ENCODE assay signal across 22 cellular contexts in the genomic region with DNA sequence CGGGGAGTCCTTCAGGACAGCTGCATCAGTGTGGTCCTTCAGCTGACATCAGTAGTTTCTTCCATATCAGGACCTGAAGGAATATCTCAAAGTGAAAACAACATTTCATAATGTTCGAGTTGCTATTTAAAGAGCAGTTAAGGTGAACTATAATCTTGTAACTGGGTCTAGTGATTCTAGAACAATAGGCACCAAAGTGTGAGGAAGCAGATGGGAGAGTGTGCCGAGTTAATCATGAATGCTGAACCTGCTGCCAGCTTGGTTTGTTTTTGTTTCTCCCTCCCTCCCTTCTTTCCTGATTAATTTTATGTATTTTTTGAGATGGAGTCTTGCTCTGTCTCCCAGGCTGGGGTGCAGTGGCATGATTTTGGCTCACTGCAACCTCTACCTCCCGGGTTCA. TPM values are rescaled to one million over a fixed set of nuclear protein-coding genes. Genes with fewer than 3 reads are reported as not detected.
"Had no signal": no experiment of that assay in that cellular context is flagged by ENCODE, and none has a peak within 500 bp of the region (broad histone marks: within the 10 kb centered on the region; RNA-seq: fewer than 3 reads in every experiment).

No MANE protein-coding gene starts in this region.

- H3K27ac ChIP-seq: body of pancreas, gastroesophageal sphincter, heart left ventricle, neutrophil, parathyroid adenoma, tibial nerve had no signal

- ATAC-seq: body of pancreas; esophagus mucosa; gastroesophageal sphincter; heart left ventricle; left ventricle myocardium superior; naive thymus-derived CD8-positive, alpha-beta T cell had no signal

- H3K4me3 ChIP-seq: body of pancreas, gastroesophageal sphincter, heart left ventricle, tibial nerve had no signal

- H3K9me3 Mint-ChIP-seq: activated CD4-positive, alpha-beta memory T cell treated with anti-CD3 and anti-CD28 coated beads, Interleukin-2, amount 10 ng/mL, durations not matched to agents 7 days and 5 days; activated naive CD4-positive, alpha-beta T cell treated with anti-CD3 and anti-CD28 coated beads for 36 hours; naive thymus-derived CD8-positive, alpha-beta T cell had no signal

- H3K36me3 ChIP-seq: gastroesophageal sphincter, heart left ventricle, neutrophil, tibial nerve had no signal

- H3K36me3 Mint-ChIP-seq: naive thymus-derived CD8-positive, alpha-beta T cell had no signal

- H3K27ac Mint-ChIP-seq: activated CD4-positive, alpha-beta memory T cell treated with anti-CD3 and anti-CD28 coated beads, Interleukin-2, amount 10 ng/mL, durations not matched to agents 7 days and 5 days; activated naive CD4-positive, alpha-beta T cell treated with anti-CD3 and anti-CD28 coated beads for 36 hours; naive thymus-derived CD8-positive, alpha-beta T cell had no signal

- FAIRE-seq: colon had no signal

- H3K9me3 ChIP-seq: body of pancreas, gastroesophageal sphincter, heart left ventricle, neutrophil, tibial nerve had no signal

- H3K4me3 Mint-ChIP-seq: activated CD4-positive, alpha-beta memory T cell treated with anti-CD3 and anti-CD28 coated beads, Interleukin-2, amount 10 ng/mL, durations not matched to agents 7 days and 5 days; activated naive CD4-positive, alpha-beta T cell treated with anti-CD3 and anti-CD28 coated beads for 36 hours had no signal

- DNase-seq: activated CD4-positive, alpha-beta memory T cell treated with anti-CD3 and anti-CD28 coated beads, Interleukin-2, amount 10 ng/mL, durations not matched to agents 7 days and 5 days; activated CD4-positive, alpha-beta T cell treated with anti-CD3 and anti-CD28 coated beads for 48 hours; activated CD4-positive, CD25-positive, alpha-beta regulatory T cell; activated naive CD4-positive, alpha-beta T cell treated with anti-CD3 and anti-CD28 coated beads for 36 hours; activated T-cell treated with anti-CD3 and anti-CD28 coated beads, Interleukin-2, amount 50 U/mL, for 1 hour; body of pancreas; central memory CD4-positive, alpha-beta T cell; heart left ventricle; left ventricle myocardium superior; naive thymus-derived CD8-positive, alpha-beta T cell; retina; stimulated activated CD4-positive, alpha-beta T cell treated with anti-CD3 and anti-CD28 coated beads, Interleukin-12 subunit alpha, Interleukin-12 subunit beta, amount 100 ng/mL, for 4 hours; stimulated activated CD4-positive, alpha-beta T cell treated with anti-CD3 and anti-CD28 coated beads, Interleukin-1b, Interleukin-23, amount 100 ng/mL, for 48 hours; stimulated activated CD8-positive, alpha-beta memory T cell treated with anti-CD3 and anti-CD28 coated beads, Interleukin-4, amount 100 ng/mL, for 48 hours; stimulated activated naive CD4-positive, alpha-beta T cell; SW 1271 had no signal

- H3K27me3 ChIP-seq: body of pancreas had no signal

- H3K9ac ChIP-seq: parathyroid adenoma had no signal

- H3K79me2 ChIP-seq: parathyroid adenoma had no signal

- H3K4me1 ChIP-seq: parathyroid adenoma had no signal

- H2AFZ ChIP-seq: parathyroid adenoma had no signal

RNA-seq across cellular contexts. Expression of gene PTGR1, which starts 3.6 kb away (rescaled TPM):
- total RNA-seq: naive thymus-derived CD8-positive, alpha-beta T cell had no signal
- polyA plus RNA-seq: naive thymus-derived CD8-positive, alpha-beta T cell had no signal
